ENCODE assay signal across 8 cellular contexts in the genomic region with DNA sequence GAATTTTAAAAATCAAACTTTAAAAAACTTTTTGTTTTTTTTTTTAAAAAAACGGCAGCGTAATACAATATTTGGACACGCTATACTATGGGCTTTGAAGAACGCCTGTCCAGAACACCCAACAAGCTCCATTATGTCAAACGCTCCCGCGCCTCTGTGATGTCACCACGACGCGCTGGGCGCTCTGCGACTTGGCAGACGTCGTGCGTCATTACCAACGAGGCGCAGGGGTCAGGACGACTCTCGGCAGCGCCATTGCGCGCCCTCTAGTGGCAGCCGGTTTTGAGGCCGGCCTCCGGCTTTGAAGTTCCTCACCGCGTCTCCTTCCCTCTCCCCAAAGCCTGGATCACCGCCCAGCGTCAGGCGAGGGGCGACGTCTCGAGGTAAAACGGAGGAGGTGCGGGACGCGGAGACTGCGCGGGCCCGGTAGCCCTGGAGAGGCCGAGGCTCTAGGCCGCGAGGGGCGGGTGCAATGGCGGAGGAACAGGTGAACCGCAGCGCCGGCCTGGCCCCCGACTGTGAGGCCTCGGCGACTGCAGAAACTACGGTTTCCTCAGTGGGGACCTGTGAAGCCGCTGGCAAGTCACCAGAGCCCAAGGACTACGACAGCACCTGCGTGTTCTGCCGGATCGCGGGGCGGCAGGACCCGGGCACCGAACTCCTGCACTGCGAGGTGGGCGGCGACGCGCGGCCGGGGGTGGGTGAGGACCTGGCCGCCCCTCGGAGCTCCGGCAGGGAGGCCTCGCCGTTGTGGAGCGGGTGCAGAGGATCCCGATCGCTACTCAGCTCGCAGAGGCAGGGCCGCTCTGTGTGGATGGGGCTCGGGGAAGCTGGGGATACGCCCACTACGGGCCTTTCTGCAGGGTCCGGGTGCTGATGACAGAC. TPM values are rescaled to one million over a fixed set of nuclear protein-coding genes. Genes with fewer than 3 reads are reported as not detected.
A peak's percentile ranks its signal among the peaks of the same experiment; 100 is the strongest.
DNase-seq lines count a peak whose midpoint lies in the region; ATAC-seq and TF ChIP-seq lines count a peak whose summit lies in the region.

A gene (plus strand): TSS at position 265 of the 885 bp plus-strand sequence. CDS start 208 bp downstream, at position 473.

- peaks cover 44% of the 10 kb centered on the region for H3K4me1 ChIP-seq in CD4-positive, alpha-beta memory T cell (ENCODE audit: insufficient read depth, low read length)
- peaks cover 8 to 33% (median 25%) of the 10 kb centered on the region in 4 donors for H3K4me1 ChIP-seq in liver (ENCODE audit: control insufficient read depth in 4 of 4, insufficient read depth in 4 of 4, low read length in 3 of 4)

- no peaks in the 10 kb centered on the region for H3K36me3 ChIP-seq in CD4-positive, alpha-beta memory T cell (ENCODE audit: insufficient read depth, low read length)
- no peaks in the 10 kb centered on the region for H3K36me3 ChIP-seq in liver (ENCODE audit: control insufficient read depth in 4 of 4, insufficient read depth in 3 of 4, low read depth in 1 of 4, low read length in 3 of 4)

- DNase-seq in CD4-positive, alpha-beta memory T cell, result peak; percentile 96 to 98 (median 97)
- DNase-seq in NCI-H82 (lab: John Stamatoyannopoulos, UW) (peak; percentile 99), dorsolateral prefrontal cortex (peak; percentile 96 to 98 (median 98))
- DNase-seq in activated CD4-positive, alpha-beta memory T cell treated with anti-CD3 and anti-CD28 coated beads for 36 hours, result peak; percentile 99
- peak; percentile 99 for DNase-seq in stimulated activated CD4-positive, alpha-beta T cell treated with anti-CD3 and anti-CD28 coated beads, Interleukin-4, amount 100 ng/mL, for 24 hours

- ATAC-seq in GM19438 (IDR thresholded peaks at IDR 0.05; ENCODE audit: low read depth, unreplicated experiment) (peak; percentile 88), HG03575 (IDR thresholded peaks at IDR 0.05; ENCODE audit: extremely low read depth, insufficient number of reproducible peaks, low FRiP score, unreplicated experiment) (peak; percentile 73)

- no peaks in the 10 kb centered on the region for H3K9me3 ChIP-seq in CD4-positive, alpha-beta memory T cell (ENCODE audit: control insufficient read depth in 1 of 2, low read length in 2 of 2)
- H3K9me3 ChIP-seq in liver (ENCODE audit: control insufficient read depth in 4 of 4, low read length in 3 of 4), result no peaks in the 10 kb centered on the region

- peaks cover 3 to 25% (median 7%) of the 10 kb centered on the region in 4 donors for H3K4me1 Mint-ChIP-seq in CD4-positive, alpha-beta memory T cell
- peaks cover 6% of the 10 kb centered on the region for H3K4me1 Mint-ChIP-seq in activated CD4-positive, alpha-beta memory T cell treated with anti-CD3 and anti-CD28 coated beads for 36 hours (ENCODE audit: low read depth)

- peak within 1 kb of the TSS; percentile 92 to 93 for H3K9ac ChIP-seq in liver (ENCODE audit: low read depth in 1 of 2, low read length in 2 of 2)

- POLR2A ChIA-PET in CD4-positive, alpha-beta memory T cell (lab: Charles Lee; ENCODE audit: partially characterized antibody), result interaction anchor here (0.6 to 7.3 kb wide), 28 partner anchors 9 to 655 kb away, joined by 3 to 133 read pairs (median 4); a partner anchor contains a TSS
- POLR2A ChIA-PET in activated CD4-positive, alpha-beta memory T cell treated with anti-CD3 and anti-CD28 coated beads for 36 hours (lab: Charles Lee), result interaction anchor here (0.6 to 3.0 kb wide), 13 partner anchors 9 to 178 kb away, joined by 3 to 32 read pairs (median 4); a partner anchor contains a TSS

- H3K9me3 Mint-ChIP-seq in CD4-positive, alpha-beta memory T cell, result no peaks in the 10 kb centered on the region
- no peaks in the 10 kb centered on the region for H3K9me3 Mint-ChIP-seq in activated CD4-positive, alpha-beta memory T cell treated with anti-CD3 and anti-CD28 coated beads for 36 hours

- no peaks in the 10 kb centered on the region for H3K27me3 Mint-ChIP-seq in CD4-positive, alpha-beta memory T cell
- peaks cover 4% of the 10 kb centered on the region for H3K27me3 Mint-ChIP-seq in activated CD4-positive, alpha-beta memory T cell treated with anti-CD3 and anti-CD28 coated beads for 36 hours

- no peak within 1 kb of the TSS for H3K27ac Mint-ChIP-seq in CD4-positive, alpha-beta memory T cell
- peak within 1 kb of the TSS; percentile 43 for H3K27ac Mint-ChIP-seq in activated CD4-positive, alpha-beta memory T cell treated with anti-CD3 and anti-CD28 coated beads for 36 hours

- intact Hi-C loops in CD4-positive, alpha-beta memory T cell (cut with micrococcal nuclease), result loop anchor here (1.0 to 2.0 kb wide), 7 partner anchors 30 to 1311 kb away; a partner anchor contains a TSS
- intact Hi-C loops in activated CD4-positive, alpha-beta memory T cell treated with anti-CD3 and anti-CD28 coated beads for 36 hours (cut with micrococcal nuclease), result loop anchor here (1.0 to 5.0 kb wide), 9 partner anchors 30 to 654 kb away; a partner anchor contains a TSS
- intact Hi-C loops in dorsolateral prefrontal cortex (cut with DNase I), result loop anchor here (2.0 to 5.0 kb wide), 3 partner anchors 89 to 166 kb away; a partner anchor contains a TSS

- H3K4me3 Mint-ChIP-seq in CD4-positive, alpha-beta memory T cell, result peak within 1 kb of the TSS in 2 of 8 donors; percentile 66 to 67
- peak within 1 kb of the TSS; percentile 58 for H3K4me3 Mint-ChIP-seq in activated CD4-positive, alpha-beta memory T cell treated with anti-CD3 and anti-CD28 coated beads for 36 hours

- peaks cover 0 to 10% of the 10 kb centered on the region in 2 donors for H3K36me3 Mint-ChIP-seq in CD4-positive, alpha-beta memory T cell
- no peaks in the 10 kb centered on the region for H3K36me3 Mint-ChIP-seq in activated CD4-positive, alpha-beta memory T cell treated with anti-CD3 and anti-CD28 coated beads for 36 hours

- peak within 1 kb of the TSS; percentile 95 for H3K27ac ChIP-seq in CD4-positive, alpha-beta memory T cell (ENCODE audit: low read depth, low read length)
- H3K27ac ChIP-seq in dorsolateral prefrontal cortex, result peak within 1 kb of the TSS; percentile 93 to 100 (median 99)
- peak within 1 kb of the TSS; percentile 94 to 98 for H3K27ac ChIP-seq in liver (ENCODE audit: low read depth in 1 of 2, low read length in 2 of 2)

- no peaks in the 10 kb centered on the region for H3K27me3 ChIP-seq in CD4-positive, alpha-beta memory T cell (ENCODE audit: insufficient read depth, low read length)
- H3K27me3 ChIP-seq in dorsolateral prefrontal cortex, result no peaks in the 10 kb centered on the region
- H3K27me3 ChIP-seq in liver (ENCODE audit: control insufficient read depth in 4 of 4, insufficient read depth in 4 of 4, low read length in 3 of 4), result no peaks in the 10 kb centered on the region

- CTCF ChIA-PET in CD4-positive, alpha-beta memory T cell (lab: Charles Lee; ENCODE audit: partially characterized antibody), result interaction anchor here (0.6 to 8.2 kb wide), 64 partner anchors 8 to 1560 kb away, joined by 3 to 118 read pairs (median 6); a partner anchor contains a TSS
- CTCF ChIA-PET in activated CD4-positive, alpha-beta memory T cell treated with anti-CD3 and anti-CD28 coated beads for 36 hours (lab: Charles Lee), result interaction anchor here (0.6 to 5.9 kb wide), 66 partner anchors 8 to 861 kb away, joined by 3 to 106 read pairs (median 6); a partner anchor contains a TSS

- peak; percentile 88 to 92 for TF ChIP-seq RAD21 in liver (IDR thresholded peaks at IDR 0.05)

- peak within 1 kb of the TSS; percentile 60 to 94 for H3K4me3 ChIP-seq in CD4-positive, alpha-beta memory T cell (ENCODE audit: low read length in 2 of 2)
- H3K4me3 ChIP-seq in dorsolateral prefrontal cortex (peak within 1 kb of the TSS; percentile 67 to 100 (median 95)), liver (ENCODE audit: low read depth in 1 of 3, low read length in 3 of 3) (peak within 1 kb of the TSS; percentile 74 to 92 (median 85))

- under 1% methylated on average over 82 of the region's 82 CpGs for WGBS in liver

- peak; percentile 94 to 100 (median 98) for TF ChIP-seq CTCF in dorsolateral prefrontal cortex (IDR thresholded peaks at IDR 0.05 in 54 of 56, conservative IDR thresholded peaks at IDR 0.05 in 2 of 56; ENCODE audit: low read depth in 1 of 56, partially characterized antibody in 56 of 56)
- peak; percentile 86 for TF ChIP-seq CTCF in liver (IDR thresholded peaks at IDR 0.05; ENCODE audit: low read depth, low read length, missing input control)

TF ChIP-seq in liver, 16 proteins besides CTCF, POLR2A, EP300 and RAD21 (continues in another document):
- TF ChIP-seq EGR1 (IDR thresholded peaks at IDR 0.05; ENCODE audit: low read depth in 2 of 2) (no peak), HNF4A (conservative IDR thresholded peaks at IDR 0.05) (peak; percentile 37 to 56), GABPA (IDR thresholded peaks at IDR 0.05 in 1 of 2, conservative IDR thresholded peaks at IDR 0.05 in 1 of 2) (no peak)
- TF ChIP-seq, protein P1, sequence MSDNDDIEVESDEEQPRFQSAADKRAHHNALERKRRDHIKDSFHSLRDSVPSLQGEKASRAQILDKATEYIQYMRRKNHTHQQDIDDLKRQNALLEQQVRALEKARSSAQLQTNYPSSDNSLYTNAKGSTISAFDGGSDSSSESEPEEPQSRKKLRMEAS (IDR thresholded peaks at IDR 0.05), result peak; percentile 13

RNA-seq across cellular contexts. Expression of the gene that starts here (rescaled TPM):
- 10 to 100 TPM; 10.6 to 12.7 TPM for total RNA-seq in CD4-positive, alpha-beta memory T cell
- polyA plus RNA-seq in CD4-positive, alpha-beta memory T cell, result 1 to 10 TPM; 8.1 to 9.6 TPM
- 1 to 10 TPM; 9.6 to 9.8 TPM for total RNA-seq in activated CD4-positive, alpha-beta memory T cell treated with anti-CD3 and anti-CD28 coated beads for 36 hours
- 10 to 100 TPM; 33.6 to 54.2 (median 42.3) TPM for total RNA-seq in dorsolateral prefrontal cortex
- 10 to 100 TPM; 12.1 to 17.4 TPM for total RNA-seq in liver
- 1 to 10 TPM; 5.6 to 9.2 TPM for polyA plus RNA-seq in liver

Comparison
In these comparisons a context has a peak if more than half of its experiments do, and no peak if none do; other contexts are left out.
1. Peak in every context shown above with its lines: DNase-seq, ATAC-seq, H3K4me3 ChIP-seq and H3K27ac ChIP-seq.